In the genomic region with DNA sequence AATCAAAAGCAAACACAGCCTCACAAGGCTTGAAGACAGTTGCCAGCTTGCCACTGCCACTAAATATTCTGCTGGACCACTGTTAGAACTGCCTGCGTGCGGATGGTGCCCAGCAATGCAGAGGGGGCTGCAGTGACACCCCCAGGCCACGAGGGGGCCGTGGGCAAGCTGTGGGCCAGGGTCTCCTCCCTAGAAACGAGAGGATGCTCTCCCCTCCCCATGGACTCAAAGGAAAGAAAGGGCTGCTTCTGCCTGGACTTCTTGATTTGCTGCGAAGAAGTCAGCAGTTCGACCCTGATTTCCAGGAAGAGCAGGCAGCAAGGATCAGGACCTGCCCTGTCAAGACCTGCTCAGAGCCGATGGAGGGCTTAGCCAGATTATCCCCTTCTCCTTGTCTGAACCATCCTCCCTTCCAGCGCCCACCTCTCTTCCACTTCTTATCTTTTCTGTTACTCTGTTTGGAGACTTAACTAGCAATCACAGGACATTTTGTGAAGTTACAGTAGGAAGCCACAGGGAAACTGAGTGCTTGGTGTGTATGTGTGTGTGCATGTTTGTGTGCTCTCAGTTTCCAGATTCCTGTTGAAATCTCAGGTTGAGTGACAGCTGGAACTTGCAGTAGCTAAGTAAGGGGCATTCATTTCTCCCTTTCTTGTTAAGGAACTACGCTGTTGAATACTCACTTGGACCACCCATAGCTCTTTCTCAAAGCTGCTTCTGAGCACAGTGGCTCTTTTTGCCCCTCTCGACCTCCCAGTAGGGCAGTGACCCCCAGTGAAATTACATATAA, we compare ENCODE assay signal across 7 cellular contexts. TPM values are rescaled to one million over a fixed set of nuclear protein-coding genes. Genes with fewer than 3 reads are reported as not detected.
DNase-seq lines count a peak whose midpoint lies in the region; ATAC-seq, FAIRE-seq and TF ChIP-seq lines count a peak whose summit lies in the region.

No MANE protein-coding gene starts in this region.

- H3K4me3 ChIP-seq in fibroblast of villous mesenchyme (ENCODE audit: low read depth, low read length): no peak overlapping the region

- TF ChIP-seq CTCF in fibroblast of villous mesenchyme (IDR thresholded peaks at IDR 0.05; ENCODE audit: insufficient read depth, low read depth, low read length): peak; percentile 81

- ATAC-seq in GM19463 (IDR thresholded peaks at IDR 0.05; ENCODE audit: unreplicated experiment) (no peak), GM19351 (IDR thresholded peaks at IDR 0.05; ENCODE audit: unreplicated experiment) (no peak)

- no peak for DNase-seq in GM12891 (ENCODE audit: insufficient read length, low spot score)
- DNase-seq in NCI-H526 treated with DMSO at 0.1 percent for 48 hours (lab: John Stamatoyannopoulos, UW): peak; percentile 40
- DNase-seq in activated T-helper 1 cell treated with anti-CD3 and anti-CD28 coated beads, Interleukin-12 subunit alpha, Interleukin-12 subunit beta, Interleukin-2, Interleukin-4 antibody, amounts not matched to agents 30 ng/mL and 10 ng/mL and 1 ng/mL, durations not matched to agents 14 hours and 24 hours and 36 hours (ENCODE audit: low spot score): no peak
- DNase-seq in fibroblast of villous mesenchyme (ENCODE audit: low read depth): peak; percentile 17
- DNase-seq in occipital lobe (lab: John Stamatoyannopoulos, UW): peak; percentile 45

- H3K27me3 Mint-ChIP-seq in activated T-helper 1 cell treated with anti-CD3 and anti-CD28 coated beads, Interleukin-12 subunit alpha, Interleukin-12 subunit beta, Interleukin-2, Interleukin-4 antibody, amounts not matched to agents 30 ng/mL and 10 ng/mL and 1 ng/mL, durations not matched to agents 14 hours and 24 hours and 36 hours (ENCODE audit: insufficient read depth): peaks cover 71% of the 10 kb centered on the region

- H3K36me3 Mint-ChIP-seq in activated T-helper 1 cell treated with anti-CD3 and anti-CD28 coated beads, Interleukin-12 subunit alpha, Interleukin-12 subunit beta, Interleukin-2, Interleukin-4 antibody, amounts not matched to agents 30 ng/mL and 10 ng/mL and 1 ng/mL, durations not matched to agents 14 hours and 24 hours and 36 hours (ENCODE audit: low read depth): no peaks in the 10 kb centered on the region

- no peak for TF ChIP-seq POLR2A in GM12891 (IDR thresholded peaks at IDR 0.05; ENCODE audit: low read depth, low read length)

- peak; percentile 77 for FAIRE-seq in GM12891 (lab: Jason Lieb, UNC)

- no peak overlapping the region for H3K27ac Mint-ChIP-seq in activated T-helper 1 cell treated with anti-CD3 and anti-CD28 coated beads, Interleukin-12 subunit alpha, Interleukin-12 subunit beta, Interleukin-2, Interleukin-4 antibody, amounts not matched to agents 30 ng/mL and 10 ng/mL and 1 ng/mL, durations not matched to agents 14 hours and 24 hours and 36 hours

- H3K4me3 Mint-ChIP-seq in activated T-helper 1 cell treated with anti-CD3 and anti-CD28 coated beads, Interleukin-12 subunit alpha, Interleukin-12 subunit beta, Interleukin-2, Interleukin-4 antibody, amounts not matched to agents 30 ng/mL and 10 ng/mL and 1 ng/mL, durations not matched to agents 14 hours and 24 hours and 36 hours: peak overlapping the region; percentile 86

- peaks cover 75% of the 10 kb centered on the region for H3K4me1 Mint-ChIP-seq in activated T-helper 1 cell treated with anti-CD3 and anti-CD28 coated beads, Interleukin-12 subunit alpha, Interleukin-12 subunit beta, Interleukin-2, Interleukin-4 antibody, amounts not matched to agents 30 ng/mL and 10 ng/mL and 1 ng/mL, durations not matched to agents 14 hours and 24 hours and 36 hours (ENCODE audit: low read depth)

- H3K9me3 Mint-ChIP-seq in activated T-helper 1 cell treated with anti-CD3 and anti-CD28 coated beads, Interleukin-12 subunit alpha, Interleukin-12 subunit beta, Interleukin-2, Interleukin-4 antibody, amounts not matched to agents 30 ng/mL and 10 ng/mL and 1 ng/mL, durations not matched to agents 14 hours and 24 hours and 36 hours: no peaks in the 10 kb centered on the region

- intact Hi-C loops in activated T-helper 1 cell treated with anti-CD3 and anti-CD28 coated beads, Interleukin-12 subunit alpha, Interleukin-12 subunit beta, Interleukin-2, Interleukin-4 antibody, amounts not matched to agents 30 ng/mL and 10 ng/mL and 1 ng/mL, durations not matched to agents 14 hours and 24 hours and 36 hours (cut with micrococcal nuclease): loop anchor here (5.0 kb wide), 1 partner anchor 187 kb away; a partner anchor contains a TSS

TF ChIP-seq in GM12891, 5 proteins besides CTCF, POLR2A, EP300 and RAD21:
- TF ChIP-seq POLR2AphosphoS5 (IDR thresholded peaks at IDR 0.05; ENCODE audit: low read depth, low read length) (no peak), PAX5 (IDR thresholded peaks at IDR 0.05; ENCODE audit: insufficient read depth, low read length, severe bottlenecking) (no peak), TAF1 (IDR thresholded peaks at IDR 0.05; ENCODE audit: low read depth, low read length) (no peak), POU2F2 (IDR thresholded peaks at IDR 0.05; ENCODE audit: low read depth, low read length) (no peak), SPI1 (IDR thresholded peaks at IDR 0.05; ENCODE audit: low read depth, low read length) (no peak)

RNA-seq across cellular contexts. Expression of a gene that starts 2.7 kb away (rescaled TPM):
- polyA plus RNA-seq in GM12891 (2012; ENCODE audit: low read depth, missing spikeins): 0.94 TPM
- total RNA-seq in activated T-helper 1 cell treated with anti-CD3 and anti-CD28 coated beads, Interleukin-12 subunit alpha, Interleukin-12 subunit beta, Interleukin-2, Interleukin-4 antibody, amounts not matched to agents 30 ng/mL and 10 ng/mL and 1 ng/mL, durations not matched to agents 14 hours and 24 hours and 36 hours: 0.83 and 0.98 TPM in 2 replicates
- total RNA-seq in fibroblast of villous mesenchyme (3.9 and 5.2 TPM in 2 replicates), occipital lobe (8.6 TPM)

Comparison
In these comparisons a context has a peak if more than half of its experiments do, and no peak if none do; other contexts are left out.
1. DNase-seq: peak in NCI-H526 treated with DMSO at 0.1 percent for 48 hours (single experiment), fibroblast of villous mesenchyme (single experiment) and occipital lobe (single experiment); none in GM12891 (single experiment) and activated T-helper 1 cell treated with anti-CD3 and anti-CD28 coated beads, Interleukin-12 subunit alpha, Interleukin-12 subunit beta, Interleukin-2, Interleukin-4 antibody, amounts not matched to agents 30 ng/mL and 10 ng/mL and 1 ng/mL, durations not matched to agents 14 hours and 24 hours and 36 hours (single experiment).